ENCODE assay signal across 1 cellular context in the genomic region with DNA sequence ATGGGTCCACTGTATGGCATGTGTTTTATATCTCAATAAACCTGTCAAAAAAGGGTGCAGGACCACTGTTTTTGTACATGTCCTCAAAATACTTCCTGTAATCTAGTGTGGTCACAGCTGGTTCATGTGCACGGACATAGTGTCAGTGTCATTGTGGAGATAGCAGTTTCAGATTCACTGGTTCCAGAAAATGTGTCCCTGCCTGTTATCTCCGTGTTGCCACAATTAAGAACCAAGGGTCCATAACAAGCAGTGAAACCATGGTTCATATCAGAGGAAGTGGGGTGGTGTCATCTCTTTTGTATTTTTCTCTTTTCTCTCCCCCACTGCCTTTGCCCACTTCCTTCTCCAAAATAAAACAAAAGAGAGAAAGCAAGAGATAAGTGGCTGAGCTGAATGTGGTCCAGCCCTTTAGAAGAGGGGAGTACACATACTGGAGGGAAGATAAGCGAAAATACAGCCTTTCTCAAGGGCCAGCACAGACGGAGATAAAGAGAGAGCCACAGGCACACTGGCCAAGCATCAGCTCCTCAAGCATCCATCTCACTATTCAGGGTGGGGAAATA.
TF ChIP-seq lines count a peak whose summit lies in the region.

No MANE protein-coding gene starts in this region.

TF ChIP-seq in K562, 482 proteins besides CTCF, POLR2A, EP300 and RAD21 (continued from another document and continues in another):
- TF ChIP-seq ZNF778 (CRISPR knock-in tag; IDR thresholded peaks at IDR 0.05): no peak
- TF ChIP-seq ZFP36 (IDR thresholded peaks at IDR 0.05; ENCODE audit: low read depth, low read length, partially characterized antibody): no peak
- no peak for TF ChIP-seq RBM39 (optimal IDR thresholded peaks at IDR 0.05; ENCODE audit: low read depth, low read length)
- TF ChIP-seq ARID2 (IDR thresholded peaks at IDR 0.05): no peak
- TF ChIP-seq PCBP2 (IDR thresholded peaks at IDR 0.05; ENCODE audit: low read depth, low read length, poor library complexity, severe bottlenecking): no peak
- TF ChIP-seq PTRF (tag; IDR thresholded peaks at IDR 0.05): no peak
- no peak for TF ChIP-seq MED1 (CRISPR knock-in tag; IDR thresholded peaks at IDR 0.05; ENCODE audit: borderline replicate concordance)
- peak; percentile 92 for TF ChIP-seq CBFA2T2 (conservative IDR thresholded peaks at IDR 0.05)
- no peak for TF ChIP-seq SMC3 (conservative IDR thresholded peaks at IDR 0.05; ENCODE audit: insufficient read depth, low read depth, low read length)
- 0 out of 2 replicates have a peak, but pooled peaks have one; percentile 28 for TF ChIP-seq ZNF175 (CRISPR knock-in tag; IDR thresholded peaks at IDR 0.05; ENCODE audit: low read depth)
- TF ChIP-seq ZNF589 (CRISPR knock-in tag; IDR thresholded peaks at IDR 0.05; ENCODE audit: low read depth): peak; percentile 59; the same call in 1 of the 2 replicates
- TF ChIP-seq CAMTA2 (CRISPR knock-in tag; conservative IDR thresholded peaks at IDR 0.05): no peak
- TF ChIP-seq, protein P1, sequence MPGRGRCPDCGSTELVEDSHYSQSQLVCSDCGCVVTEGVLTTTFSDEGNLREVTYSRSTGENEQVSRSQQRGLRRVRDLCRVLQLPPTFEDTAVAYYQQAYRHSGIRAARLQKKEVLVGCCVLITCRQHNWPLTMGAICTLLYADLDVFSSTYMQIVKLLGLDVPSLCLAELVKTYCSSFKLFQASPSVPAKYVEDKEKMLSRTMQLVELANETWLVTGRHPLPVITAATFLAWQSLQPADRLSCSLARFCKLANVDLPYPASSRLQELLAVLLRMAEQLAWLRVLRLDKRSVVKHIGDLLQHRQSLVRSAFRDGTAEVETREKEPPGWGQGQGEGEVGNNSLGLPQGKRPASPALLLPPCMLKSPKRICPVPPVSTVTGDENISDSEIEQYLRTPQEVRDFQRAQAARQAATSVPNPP (IDR thresholded peaks at IDR 0.05; ENCODE audit: borderline replicate concordance, insufficient read depth, insufficient read length): no peak
- TF ChIP-seq TBP (optimal IDR thresholded peaks at IDR 0.05; ENCODE audit: low read depth, low read length): no peak
- TF ChIP-seq ETV1 (tag; conservative IDR thresholded peaks at IDR 0.05; ENCODE audit: low read depth): peak; percentile 38; the same call in 1 of the 2 replicates
- TF ChIP-seq FOSL1 (tag; conservative IDR thresholded peaks at IDR 0.05): peak; percentile 65
- TF ChIP-seq PHTF2 (CRISPR knock-in tag; IDR thresholded peaks at IDR 0.05): no peak
- TF ChIP-seq RFX7 (CRISPR knock-in tag; IDR thresholded peaks at IDR 0.05): no peak
- TF ChIP-seq, protein P2, sequence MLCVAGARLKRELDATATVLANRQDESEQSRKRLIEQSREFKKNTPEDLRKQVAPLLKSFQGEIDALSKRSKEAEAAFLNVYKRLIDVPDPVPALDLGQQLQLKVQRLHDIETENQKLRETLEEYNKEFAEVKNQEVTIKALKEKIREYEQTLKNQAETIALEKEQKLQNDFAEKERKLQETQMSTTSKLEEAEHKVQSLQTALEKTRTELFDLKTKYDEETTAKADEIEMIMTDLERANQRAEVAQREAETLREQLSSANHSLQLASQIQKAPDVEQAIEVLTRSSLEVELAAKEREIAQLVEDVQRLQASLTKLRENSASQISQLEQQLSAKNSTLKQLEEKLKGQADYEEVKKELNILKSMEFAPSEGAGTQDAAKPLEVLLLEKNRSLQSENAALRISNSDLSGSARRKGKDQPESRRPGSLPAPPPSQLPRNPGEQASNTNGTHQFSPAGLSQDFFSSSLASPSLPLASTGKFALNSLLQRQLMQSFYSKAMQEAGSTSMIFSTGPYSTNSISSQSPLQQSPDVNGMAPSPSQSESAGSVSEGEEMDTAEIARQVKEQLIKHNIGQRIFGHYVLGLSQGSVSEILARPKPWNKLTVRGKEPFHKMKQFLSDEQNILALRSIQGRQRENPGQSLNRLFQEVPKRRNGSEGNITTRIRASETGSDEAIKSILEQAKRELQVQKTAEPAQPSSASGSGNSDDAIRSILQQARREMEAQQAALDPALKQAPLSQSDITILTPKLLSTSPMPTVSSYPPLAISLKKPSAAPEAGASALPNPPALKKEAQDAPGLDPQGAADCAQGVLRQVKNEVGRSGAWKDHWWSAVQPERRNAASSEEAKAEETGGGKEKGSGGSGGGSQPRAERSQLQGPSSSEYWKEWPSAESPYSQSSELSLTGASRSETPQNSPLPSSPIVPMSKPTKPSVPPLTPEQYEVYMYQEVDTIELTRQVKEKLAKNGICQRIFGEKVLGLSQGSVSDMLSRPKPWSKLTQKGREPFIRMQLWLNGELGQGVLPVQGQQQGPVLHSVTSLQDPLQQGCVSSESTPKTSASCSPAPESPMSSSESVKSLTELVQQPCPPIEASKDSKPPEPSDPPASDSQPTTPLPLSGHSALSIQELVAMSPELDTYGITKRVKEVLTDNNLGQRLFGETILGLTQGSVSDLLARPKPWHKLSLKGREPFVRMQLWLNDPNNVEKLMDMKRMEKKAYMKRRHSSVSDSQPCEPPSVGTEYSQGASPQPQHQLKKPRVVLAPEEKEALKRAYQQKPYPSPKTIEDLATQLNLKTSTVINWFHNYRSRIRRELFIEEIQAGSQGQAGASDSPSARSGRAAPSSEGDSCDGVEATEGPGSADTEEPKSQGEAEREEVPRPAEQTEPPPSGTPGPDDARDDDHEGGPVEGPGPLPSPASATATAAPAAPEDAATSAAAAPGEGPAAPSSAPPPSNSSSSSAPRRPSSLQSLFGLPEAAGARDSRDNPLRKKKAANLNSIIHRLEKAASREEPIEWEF (CRISPR knock-in tag; IDR thresholded peaks at IDR 0.05): no peak
- TF ChIP-seq, protein P3, sequence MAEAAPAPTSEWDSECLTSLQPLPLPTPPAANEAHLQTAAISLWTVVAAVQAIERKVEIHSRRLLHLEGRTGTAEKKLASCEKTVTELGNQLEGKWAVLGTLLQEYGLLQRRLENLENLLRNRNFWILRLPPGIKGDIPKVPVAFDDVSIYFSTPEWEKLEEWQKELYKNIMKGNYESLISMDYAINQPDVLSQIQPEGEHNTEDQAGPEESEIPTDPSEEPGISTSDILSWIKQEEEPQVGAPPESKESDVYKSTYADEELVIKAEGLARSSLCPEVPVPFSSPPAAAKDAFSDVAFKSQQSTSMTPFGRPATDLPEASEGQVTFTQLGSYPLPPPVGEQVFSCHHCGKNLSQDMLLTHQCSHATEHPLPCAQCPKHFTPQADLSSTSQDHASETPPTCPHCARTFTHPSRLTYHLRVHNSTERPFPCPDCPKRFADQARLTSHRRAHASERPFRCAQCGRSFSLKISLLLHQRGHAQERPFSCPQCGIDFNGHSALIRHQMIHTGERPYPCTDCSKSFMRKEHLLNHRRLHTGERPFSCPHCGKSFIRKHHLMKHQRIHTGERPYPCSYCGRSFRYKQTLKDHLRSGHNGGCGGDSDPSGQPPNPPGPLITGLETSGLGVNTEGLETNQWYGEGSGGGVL (CRISPR knock-in tag; IDR thresholded peaks at IDR 0.05): no peak
- TF ChIP-seq ZNF224 (CRISPR knock-in tag; IDR thresholded peaks at IDR 0.05): no peak
- TF ChIP-seq ZNF561 (CRISPR knock-in tag; conservative IDR thresholded peaks at IDR 0.05): no peak
- no peak for TF ChIP-seq ELF4 (CRISPR knock-in tag; IDR thresholded peaks at IDR 0.05)
- no peak for TF ChIP-seq HMG20B (CRISPR knock-in tag; IDR thresholded peaks at IDR 0.05)
- TF ChIP-seq RBM14 (IDR thresholded peaks at IDR 0.05; ENCODE audit: borderline replicate concordance, insufficient read depth, low read depth, low read length): no peak
- TF ChIP-seq, protein P4, sequence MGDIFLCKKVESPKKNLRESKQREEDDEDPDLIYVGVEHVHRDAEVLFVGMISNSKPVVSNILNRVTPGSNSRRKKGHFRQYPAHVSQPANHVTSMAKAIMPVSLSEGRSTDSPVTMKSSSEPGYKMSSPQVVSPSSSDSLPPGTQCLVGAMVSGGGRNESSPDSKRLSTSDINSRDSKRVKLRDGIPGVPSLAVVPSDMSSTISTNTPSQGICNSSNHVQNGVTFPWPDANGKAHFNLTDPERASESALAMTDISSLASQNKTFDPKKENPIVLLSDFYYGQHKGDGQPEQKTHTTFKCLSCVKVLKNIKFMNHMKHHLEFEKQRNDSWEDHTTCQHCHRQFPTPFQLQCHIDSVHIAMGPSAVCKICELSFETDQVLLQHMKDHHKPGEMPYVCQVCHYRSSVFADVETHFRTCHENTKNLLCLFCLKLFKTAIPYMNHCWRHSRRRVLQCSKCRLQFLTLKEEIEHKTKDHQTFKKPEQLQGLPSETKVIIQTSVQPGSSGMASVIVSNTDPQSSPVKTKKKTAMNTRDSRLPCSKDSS (IDR thresholded peaks at IDR 0.05; ENCODE audit: low read depth, partially characterized antibody): no peak
- TF ChIP-seq WHSC1 (IDR thresholded peaks at IDR 0.05; ENCODE audit: low read length): no peak
- TF ChIP-seq MTA2 (IDR thresholded peaks at IDR 0.05; ENCODE audit: low read depth): no peak
- no peak for TF ChIP-seq PHF21A (IDR thresholded peaks at IDR 0.05; ENCODE audit: borderline replicate concordance, low read depth)
- peak; percentile 90 for TF ChIP-seq NCOR1 (IDR thresholded peaks at IDR 0.05)
- TF ChIP-seq RCOR1 (IDR thresholded peaks at IDR 0.05; ENCODE audit: borderline replicate concordance in 1 of 2, low read depth in 2 of 2, low read length in 2 of 2): peak in 1 of 2 experiments; percentile 87; a peak in 2 of 4 replicates
- no peak for TF ChIP-seq ZNF146 (CRISPR knock-in tag; IDR thresholded peaks at IDR 0.05; ENCODE audit: unreplicated experiment)
- TF ChIP-seq KAT8 (IDR thresholded peaks at IDR 0.05; ENCODE audit: low read depth): no peak
- TF ChIP-seq CBX8 (IDR thresholded peaks at IDR 0.05; ENCODE audit: borderline replicate concordance, extremely low read depth, low read depth, low read length, poor library complexity, severe bottlenecking): no peak
- TF ChIP-seq, protein P5, sequence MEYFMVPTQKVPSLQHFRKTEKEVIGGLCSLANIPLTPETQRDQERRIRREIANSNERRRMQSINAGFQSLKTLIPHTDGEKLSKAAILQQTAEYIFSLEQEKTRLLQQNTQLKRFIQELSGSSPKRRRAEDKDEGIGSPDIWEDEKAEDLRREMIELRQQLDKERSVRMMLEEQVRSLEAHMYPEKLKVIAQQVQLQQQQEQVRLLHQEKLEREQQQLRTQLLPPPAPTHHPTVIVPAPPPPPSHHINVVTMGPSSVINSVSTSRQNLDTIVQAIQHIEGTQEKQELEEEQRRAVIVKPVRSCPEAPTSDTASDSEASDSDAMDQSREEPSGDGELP (CRISPR knock-in tag; IDR thresholded peaks at IDR 0.05; ENCODE audit: borderline replicate concordance): peak; percentile 89
- TF ChIP-seq ZKSCAN8 (CRISPR knock-in tag; IDR thresholded peaks at IDR 0.05): no peak
- no peak for TF ChIP-seq TGIF2 (CRISPR knock-in tag; IDR thresholded peaks at IDR 0.05)
- TF ChIP-seq TEAD2 (tag; IDR thresholded peaks at IDR 0.05): no peak
- TF ChIP-seq NFRKB (IDR thresholded peaks at IDR 0.05; ENCODE audit: low read depth): no peak
- TF ChIP-seq, protein P6, sequence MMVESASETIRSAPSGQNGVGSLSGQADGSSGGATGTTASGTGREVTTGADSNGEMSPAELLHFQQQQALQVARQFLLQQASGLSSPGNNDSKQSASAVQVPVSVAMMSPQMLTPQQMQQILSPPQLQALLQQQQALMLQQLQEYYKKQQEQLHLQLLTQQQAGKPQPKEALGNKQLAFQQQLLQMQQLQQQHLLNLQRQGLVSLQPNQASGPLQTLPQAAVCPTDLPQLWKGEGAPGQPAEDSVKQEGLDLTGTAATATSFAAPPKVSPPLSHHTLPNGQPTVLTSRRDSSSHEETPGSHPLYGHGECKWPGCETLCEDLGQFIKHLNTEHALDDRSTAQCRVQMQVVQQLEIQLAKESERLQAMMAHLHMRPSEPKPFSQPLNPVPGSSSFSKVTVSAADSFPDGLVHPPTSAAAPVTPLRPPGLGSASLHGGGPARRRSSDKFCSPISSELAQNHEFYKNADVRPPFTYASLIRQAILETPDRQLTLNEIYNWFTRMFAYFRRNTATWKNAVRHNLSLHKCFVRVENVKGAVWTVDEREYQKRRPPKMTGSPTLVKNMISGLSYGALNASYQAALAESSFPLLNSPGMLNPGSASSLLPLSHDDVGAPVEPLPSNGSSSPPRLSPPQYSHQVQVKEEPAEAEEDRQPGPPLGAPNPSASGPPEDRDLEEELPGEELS (CRISPR knock-in tag; IDR thresholded peaks at IDR 0.05; ENCODE audit: borderline replicate concordance): no peak
- no peak for TF ChIP-seq TAF15 (IDR thresholded peaks at IDR 0.05; ENCODE audit: low read depth, low read length)
- TF ChIP-seq IFI16 (CRISPR knock-in tag; IDR thresholded peaks at IDR 0.05): no peak
- no peak for TF ChIP-seq ZNF311 (CRISPR knock-in tag; IDR thresholded peaks at IDR 0.05)
- TF ChIP-seq CREM (IDR thresholded peaks at IDR 0.05; ENCODE audit: low read depth): no peak; the same call in 1 of the 2 replicates
- no peak for TF ChIP-seq ZNF57 (CRISPR knock-in tag; IDR thresholded peaks at IDR 0.05)
- no peak for TF ChIP-seq ZNF785 (CRISPR knock-in tag; IDR thresholded peaks at IDR 0.05)
- TF ChIP-seq, protein P7, sequence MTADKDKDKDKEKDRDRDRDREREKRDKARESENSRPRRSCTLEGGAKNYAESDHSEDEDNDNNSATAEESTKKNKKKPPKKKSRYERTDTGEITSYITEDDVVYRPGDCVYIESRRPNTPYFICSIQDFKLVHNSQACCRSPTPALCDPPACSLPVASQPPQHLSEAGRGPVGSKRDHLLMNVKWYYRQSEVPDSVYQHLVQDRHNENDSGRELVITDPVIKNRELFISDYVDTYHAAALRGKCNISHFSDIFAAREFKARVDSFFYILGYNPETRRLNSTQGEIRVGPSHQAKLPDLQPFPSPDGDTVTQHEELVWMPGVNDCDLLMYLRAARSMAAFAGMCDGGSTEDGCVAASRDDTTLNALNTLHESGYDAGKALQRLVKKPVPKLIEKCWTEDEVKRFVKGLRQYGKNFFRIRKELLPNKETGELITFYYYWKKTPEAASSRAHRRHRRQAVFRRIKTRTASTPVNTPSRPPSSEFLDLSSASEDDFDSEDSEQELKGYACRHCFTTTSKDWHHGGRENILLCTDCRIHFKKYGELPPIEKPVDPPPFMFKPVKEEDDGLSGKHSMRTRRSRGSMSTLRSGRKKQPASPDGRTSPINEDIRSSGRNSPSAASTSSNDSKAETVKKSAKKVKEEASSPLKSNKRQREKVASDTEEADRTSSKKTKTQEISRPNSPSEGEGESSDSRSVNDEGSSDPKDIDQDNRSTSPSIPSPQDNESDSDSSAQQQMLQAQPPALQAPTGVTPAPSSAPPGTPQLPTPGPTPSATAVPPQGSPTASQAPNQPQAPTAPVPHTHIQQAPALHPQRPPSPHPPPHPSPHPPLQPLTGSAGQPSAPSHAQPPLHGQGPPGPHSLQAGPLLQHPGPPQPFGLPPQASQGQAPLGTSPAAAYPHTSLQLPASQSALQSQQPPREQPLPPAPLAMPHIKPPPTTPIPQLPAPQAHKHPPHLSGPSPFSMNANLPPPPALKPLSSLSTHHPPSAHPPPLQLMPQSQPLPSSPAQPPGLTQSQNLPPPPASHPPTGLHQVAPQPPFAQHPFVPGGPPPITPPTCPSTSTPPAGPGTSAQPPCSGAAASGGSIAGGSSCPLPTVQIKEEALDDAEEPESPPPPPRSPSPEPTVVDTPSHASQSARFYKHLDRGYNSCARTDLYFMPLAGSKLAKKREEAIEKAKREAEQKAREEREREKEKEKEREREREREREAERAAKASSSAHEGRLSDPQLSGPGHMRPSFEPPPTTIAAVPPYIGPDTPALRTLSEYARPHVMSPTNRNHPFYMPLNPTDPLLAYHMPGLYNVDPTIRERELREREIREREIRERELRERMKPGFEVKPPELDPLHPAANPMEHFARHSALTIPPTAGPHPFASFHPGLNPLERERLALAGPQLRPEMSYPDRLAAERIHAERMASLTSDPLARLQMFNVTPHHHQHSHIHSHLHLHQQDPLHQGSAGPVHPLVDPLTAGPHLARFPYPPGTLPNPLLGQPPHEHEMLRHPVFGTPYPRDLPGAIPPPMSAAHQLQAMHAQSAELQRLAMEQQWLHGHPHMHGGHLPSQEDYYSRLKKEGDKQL (CRISPR knock-in tag; IDR thresholded peaks at IDR 0.05; ENCODE audit: borderline replicate concordance): no peak
- TF ChIP-seq MAZ (CRISPR knock-in tag; conservative IDR thresholded peaks at IDR 0.05 in 1 of 2, IDR thresholded peaks at IDR 0.05 in 1 of 2): no peak
- no peak for TF ChIP-seq POLR3G (IDR thresholded peaks at IDR 0.05; ENCODE audit: extremely low read depth, insufficient read length, insufficient replicate concordance)
